In genomic region chr20:44460795-44461141, GRCh38 we compare ENCODE assay signal across 9 cellular contexts. TPM values are rescaled to one million over a fixed set of nuclear protein-coding genes. Genes with fewer than 3 reads are reported as not detected.
A peak's percentile ranks its signal among the peaks of the same experiment; 100 is the strongest.
DNase-seq lines count a peak whose midpoint lies in the region; ATAC-seq and TF ChIP-seq lines count a peak whose summit lies in the region.
"Had no signal": no experiment of that assay in that cellular context is flagged by ENCODE, and none has a peak within 500 bp of the region (broad histone marks: within the 10 kb centered on the region; RNA-seq: fewer than 3 reads in every experiment).

No MANE protein-coding gene starts in this region.

- POLR2A ChIA-PET in OCI-LY7 (lab: Charles Lee), result interaction anchor here (1.2 kb wide), 1 partner anchor 10 kb away, joined by 3 read pairs; no protein-coding TSS in a partner anchor
- POLR2A ChIA-PET in activated CD4-positive, alpha-beta memory T cell treated with anti-CD3 and anti-CD28 coated beads for 36 hours (lab: Charles Lee), result no interaction called here

- ATAC-seq in activated T-cell treated with anti-CD3 and anti-CD28 coated beads, Interleukin-2, amount 50 U/mL, for 72 hours (replicated peaks in 1 of 2), result no peak

- H3K9me3 ChIP-seq in OCI-LY7 (ENCODE audit: low read length) (no peaks in the 10 kb centered on the region), esophagus muscularis mucosa (no peaks in the 10 kb centered on the region), stomach (no peaks in the 10 kb centered on the region)

- no peaks in the 10 kb centered on the region for H3K4me1 Mint-ChIP-seq in activated CD4-positive, alpha-beta memory T cell treated with anti-CD3 and anti-CD28 coated beads for 36 hours (ENCODE audit: low read depth)
- no peaks in the 10 kb centered on the region for H3K4me1 Mint-ChIP-seq in activated T-cell treated with anti-CD3 and anti-CD28 coated beads, Interleukin-2, amount 50 U/mL, for 72 hours (ENCODE audit: low read depth)

- no peak overlapping the region for H3K4me2 ChIP-seq in OCI-LY7 (ENCODE audit: low read length)

- TF ChIP-seq EP300 in esophagus muscularis mucosa (IDR thresholded peaks at IDR 0.05), result no peak
- no peak for TF ChIP-seq EP300 in stomach (IDR thresholded peaks at IDR 0.05)

- H3K27ac Mint-ChIP-seq in activated CD4-positive, alpha-beta memory T cell treated with anti-CD3 and anti-CD28 coated beads for 36 hours, result no peak overlapping the region
- no peak overlapping the region for H3K27ac Mint-ChIP-seq in activated T-cell treated with anti-CD3 and anti-CD28 coated beads, Interleukin-2, amount 50 U/mL, for 72 hours
- H3K27ac Mint-ChIP-seq: dendritic cell treated with granulocyte-macrophage colony-stimulating factor and Interleukin-4, amounts not matched to agents 40 ng/mL and 50 ng/mL, for 4 days had no signal

- no peaks in the 10 kb centered on the region for H3K9me3 Mint-ChIP-seq in activated CD4-positive, alpha-beta memory T cell treated with anti-CD3 and anti-CD28 coated beads for 36 hours
- no peaks in the 10 kb centered on the region for H3K9me3 Mint-ChIP-seq in activated T-cell treated with anti-CD3 and anti-CD28 coated beads, Interleukin-2, amount 50 U/mL, for 72 hours
- H3K9me3 Mint-ChIP-seq: dendritic cell treated with granulocyte-macrophage colony-stimulating factor and Interleukin-4, amounts not matched to agents 40 ng/mL and 50 ng/mL, for 4 days had no signal

- no TSS peak for BruUV-seq in OCI-LY7 (replicated peaks; lab: Mats Ljungman, UMichigan)

- TF ChIP-seq CTCF in GM13977 (IDR thresholded peaks at IDR 0.05; ENCODE audit: extremely low read depth, insufficient read depth, missing control alignments) (peak; percentile 33), OCI-LY7 (conservative IDR thresholded peaks at IDR 0.05; ENCODE audit: low read length) (peak; percentile 86), esophagus muscularis mucosa (IDR thresholded peaks at IDR 0.05) (peak; percentile 7 to 28 (median 24)), stomach (IDR thresholded peaks at IDR 0.05) (peak in 4 of 7 experiments; percentile 25 to 33 (median 30))

- no peaks in the 10 kb centered on the region for H3K36me3 Mint-ChIP-seq in activated CD4-positive, alpha-beta memory T cell treated with anti-CD3 and anti-CD28 coated beads for 36 hours
- H3K36me3 Mint-ChIP-seq in activated T-cell treated with anti-CD3 and anti-CD28 coated beads, Interleukin-2, amount 50 U/mL, for 72 hours (ENCODE audit: insufficient read depth in 2 of 2), result no peaks in the 10 kb centered on the region

- H3K27me3 ChIP-seq in esophagus muscularis mucosa, result no peaks in the 10 kb centered on the region
- no peaks in the 10 kb centered on the region for H3K27me3 ChIP-seq in stomach

- H3K4me1 ChIP-seq in OCI-LY7 (ENCODE audit: insufficient read depth, low read length, poor library complexity, severe bottlenecking) (no peaks in the 10 kb centered on the region), esophagus muscularis mucosa (no peaks in the 10 kb centered on the region), stomach (peaks cover 0 to 3% (median 0%) of the 10 kb centered on the region in 4 donors)

- peak; percentile 29 for DNase-seq in AG08396 (ENCODE audit: low spot score)
- DNase-seq in GM13977 (ENCODE audit: low spot score), result peak; percentile 46
- DNase-seq in OCI-LY7 (ENCODE audit: low spot score), result peak; percentile 56
- DNase-seq in esophagus muscularis mucosa (ENCODE audit: extremely low spot score), result no peak
- DNase-seq in stomach, result no peak
- DNase-seq in activated CD4-positive, alpha-beta memory T cell treated with anti-CD3 and anti-CD28 coated beads for 36 hours, result no peak
- no peak for DNase-seq in cerebellar nuclear complex (lab: John Stamatoyannopoulos, UW)
- DNase-seq in activated T-cell treated with anti-CD3 and anti-CD28 coated beads, Interleukin-2, amount 50 U/mL, for 72 hours, result no peak

- 33% methylated on average over 3 of the region's 3 CpGs for WGBS in esophagus muscularis mucosa
- 1 to 12% (median 8%) methylated on average over 3 of the region's 3 CpGs for WGBS in stomach, 5 donors

- in situ Hi-C loops in GM13977 (cut with MboI; ENCODE audit: low pct_unique_long_range_greater_than_20kb, low sequenced_read_pairs, unreplicated experiment), result no loop called here

- H3K9me2 ChIP-seq in OCI-LY7 (ENCODE audit: insufficient read depth, low read length), result no peaks in the 10 kb centered on the region

- no peaks in the 10 kb centered on the region for H3K27me3 Mint-ChIP-seq in activated CD4-positive, alpha-beta memory T cell treated with anti-CD3 and anti-CD28 coated beads for 36 hours
- no peaks in the 10 kb centered on the region for H3K27me3 Mint-ChIP-seq in activated T-cell treated with anti-CD3 and anti-CD28 coated beads, Interleukin-2, amount 50 U/mL, for 72 hours (ENCODE audit: low read depth)

- no peaks in the 10 kb centered on the region for H3K36me3 ChIP-seq in OCI-LY7 (ENCODE audit: insufficient read depth, low read length)
- no peaks in the 10 kb centered on the region for H3K36me3 ChIP-seq in esophagus muscularis mucosa
- no peaks in the 10 kb centered on the region for H3K36me3 ChIP-seq in stomach

- no peak overlapping the region for H3K4me3 Mint-ChIP-seq in activated CD4-positive, alpha-beta memory T cell treated with anti-CD3 and anti-CD28 coated beads for 36 hours
- no peak overlapping the region for H3K4me3 Mint-ChIP-seq in activated T-cell treated with anti-CD3 and anti-CD28 coated beads, Interleukin-2, amount 50 U/mL, for 72 hours
- H3K4me3 Mint-ChIP-seq: dendritic cell treated with granulocyte-macrophage colony-stimulating factor and Interleukin-4, amounts not matched to agents 40 ng/mL and 50 ng/mL, for 4 days had no signal

- H3K27ac ChIP-seq in OCI-LY7 (ENCODE audit: low read depth, low read length, poor library complexity, severe bottlenecking), result no peak overlapping the region
- no peak overlapping the region for H3K27ac ChIP-seq in esophagus muscularis mucosa (replicated peaks in 1 of 4)
- no peak overlapping the region for H3K27ac ChIP-seq in stomach

- H2AFZ ChIP-seq in OCI-LY7 (ENCODE audit: low read length), result no peak overlapping the region

- H3K4me3 ChIP-seq in OCI-LY7 (ENCODE audit: low read depth, low read length, poor library complexity, severe bottlenecking) (no peak overlapping the region), esophagus muscularis mucosa (no peak overlapping the region), stomach (no peak overlapping the region)

- no peak for TF ChIP-seq POLR2A in esophagus muscularis mucosa (IDR thresholded peaks at IDR 0.05; ENCODE audit: low read depth)
- TF ChIP-seq POLR2A in stomach (IDR thresholded peaks at IDR 0.05), result no peak

- intact Hi-C loops in OCI-LY7 (cut with micrococcal nuclease; ENCODE audit: unreplicated experiment) (loop anchor here (1.0 to 2.0 kb wide), 2 partner anchors 72 to 245 kb away; no protein-coding TSS in a partner anchor), esophagus muscularis mucosa (cut with DNase I) (loop anchor here (5.0 kb wide), 1 partner anchor 68 kb away; no protein-coding TSS in a partner anchor), stomach (cut with DNase I; ENCODE audit: low total_unique reads) (no loop called here)
- intact Hi-C loops in activated CD4-positive, alpha-beta memory T cell treated with anti-CD3 and anti-CD28 coated beads for 36 hours (cut with micrococcal nuclease), result loop anchor here (2.0 to 5.0 kb wide), 2 partner anchors 72 to 248 kb away; partner anchors contain the start of gene OSER1

- CTCF ChIA-PET in OCI-LY7 (lab: Charles Lee; ENCODE audit: unreplicated experiment), result no interaction called here
- CTCF ChIA-PET in activated CD4-positive, alpha-beta memory T cell treated with anti-CD3 and anti-CD28 coated beads for 36 hours (lab: Charles Lee), result interaction anchor here (0.7 to 1.6 kb wide), 4 partner anchors 76 to 307 kb away, joined by 3 to 7 read pairs (median 4); partner anchors contain the start of gene FITM2

- H4K20me1 ChIP-seq in OCI-LY7 (ENCODE audit: insufficient read depth, low read length), result no peaks in the 10 kb centered on the region

- H3K79me2 ChIP-seq in OCI-LY7 (ENCODE audit: insufficient read depth, low read depth, low read length), result no peaks in the 10 kb centered on the region

RNA-seq across cellular contexts. Expression of gene TTPAL, which starts 14.9 kb away (rescaled TPM):
- 3.2 and 5.6 TPM in 2 replicates for total RNA-seq in OCI-LY7 (2014; rRNA removed; shearing (Covaris generic))
- 18.8 and 19.8 TPM in 2 replicates for total RNA-seq in OCI-LY7 (2022)
- 10 to 100 TPM in 3 of 4 donors, 1 to 10 TPM in 1; 9.6 to 18.2 (median 13.0) TPM for total RNA-seq in esophagus muscularis mucosa
- 10 to 100 TPM in 1 of 5 donors, 1 to 10 TPM in 4; 3.5 to 18.3 (median 5.8) TPM for total RNA-seq in stomach
- polyA plus RNA-seq in stomach, result 1 to 10 TPM; 2.1 to 4.2 (median 2.7) TPM
- total RNA-seq in activated CD4-positive, alpha-beta memory T cell treated with anti-CD3 and anti-CD28 coated beads for 36 hours, result 10 to 100 TPM; 18.1 to 18.6 TPM
- 10 to 100 TPM; 15.9 to 21.0 TPM for total RNA-seq in activated T-cell treated with anti-CD3 and anti-CD28 coated beads, Interleukin-2, amount 50 U/mL, for 72 hours

Comparison
In these comparisons a context has a peak if more than half of its experiments do, and no peak if none do; other contexts are left out.
1. DNase-seq: peak in AG08396 (single experiment), GM13977 (single experiment) and OCI-LY7 (single experiment); none in esophagus muscularis mucosa (single experiment), stomach (single experiment), activated CD4-positive, alpha-beta memory T cell treated with anti-CD3 and anti-CD28 coated beads for 36 hours (single experiment), cerebellar nuclear complex (0 of 2) and activated T-cell treated with anti-CD3 and anti-CD28 coated beads, Interleukin-2, amount 50 U/mL, for 72 hours (0 of 2).
2. CTCF ChIP-seq: peak in every context shown above with its lines; median percentile 86 in OCI-LY7; 33 in GM13977; 30 in stomach; 24 in esophagus muscularis mucosa.